In the genomic region with DNA sequence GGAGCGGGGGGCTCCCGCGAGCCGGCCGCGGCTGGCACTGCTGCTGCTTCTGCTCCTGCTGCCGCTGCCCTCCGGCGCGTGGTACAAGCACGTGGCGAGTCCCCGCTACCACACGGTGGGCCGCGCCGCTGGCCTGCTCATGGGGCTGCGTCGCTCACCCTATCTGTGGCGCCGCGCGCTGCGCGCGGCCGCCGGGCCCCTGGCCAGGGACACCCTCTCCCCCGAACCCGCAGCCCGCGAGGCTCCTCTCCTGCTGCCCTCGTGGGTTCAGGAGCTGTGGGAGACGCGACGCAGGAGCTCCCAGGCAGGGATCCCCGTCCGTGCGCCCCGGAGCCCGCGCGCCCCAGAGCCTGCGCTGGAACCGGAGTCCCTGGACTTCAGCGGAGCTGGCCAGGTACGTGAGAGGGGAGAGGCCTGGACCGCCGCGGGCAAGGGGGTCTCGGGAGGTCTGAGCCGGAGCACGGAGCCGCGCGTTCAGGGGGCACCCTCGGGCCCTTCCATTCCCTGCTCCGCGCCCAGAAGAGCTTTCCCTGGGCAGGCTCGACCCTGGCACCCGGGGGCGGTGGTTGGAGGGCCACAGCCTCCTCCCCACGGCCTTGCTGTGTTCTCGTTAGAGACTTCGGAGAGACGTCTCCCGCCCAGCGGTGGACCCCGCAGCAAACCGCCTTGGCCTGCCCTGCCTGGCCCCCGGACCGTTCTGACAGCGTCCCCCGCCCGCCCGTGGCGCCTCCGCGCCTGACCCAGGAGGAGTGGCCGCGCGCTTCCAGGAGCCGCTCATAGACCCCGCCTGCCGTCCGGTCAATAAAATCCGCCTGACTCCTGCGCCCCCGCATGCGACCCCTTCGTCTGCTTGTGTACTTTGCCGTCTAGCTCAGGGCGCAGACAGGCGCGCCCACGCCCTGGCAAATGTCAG, we compare ENCODE assay signal across 11 cellular contexts. TPM values are rescaled to one million over a fixed set of nuclear protein-coding genes. Genes with fewer than 3 reads are reported as not detected.
DNase-seq lines count a peak whose midpoint lies in the region; ATAC-seq and TF ChIP-seq lines count a peak whose summit lies in the region.
"Had no signal": no experiment of that assay in that cellular context is flagged by ENCODE, and none has a peak within 500 bp of the region (broad histone marks: within the 10 kb centered on the region; RNA-seq: fewer than 3 reads in every experiment).

No MANE protein-coding gene starts in this region.

- H3K4me1 ChIP-seq in iPS-15b (ENCODE audit: control insufficient read depth, insufficient read depth, low read length) = no peaks in the 10 kb centered on the region

- H3K36me3 ChIP-seq in iPS-15b (ENCODE audit: control insufficient read depth, insufficient read depth, low read length) = no peaks in the 10 kb centered on the region

- no peak for TF ChIP-seq CTCF in WTC11 (IDR thresholded peaks at IDR 0.05)
- no peak for TF ChIP-seq CTCF in GM10248 (IDR thresholded peaks at IDR 0.05; ENCODE audit: control extremely low read depth, extremely low read depth, low read depth, missing control alignments)

- POLR2A ChIA-PET in WTC11 (lab: Charles Lee) = no interaction called here
- POLR2A ChIA-PET in GM10248 (lab: Yijun Ruan, JAX) = interaction anchor here (0.5 to 1.6 kb wide), 3 partner anchors 132 to 135 kb away, joined by 4 to 8 read pairs (median 5); partner anchors contain the start of gene TRAF7

- H3K4me1 Mint-ChIP-seq in activated T-cell treated with anti-CD3 and anti-CD28 coated beads, Interleukin-2, amount 50 U/mL, for 24 hours (ENCODE audit: low read depth) = peaks cover 17% of the 10 kb centered on the region
- peaks cover 10% of the 10 kb centered on the region for H3K4me1 Mint-ChIP-seq in WTC11
- H3K4me1 Mint-ChIP-seq in stimulated activated naive CD8-positive, alpha-beta T cell treated with anti-CD3 and anti-CD28 coated beads, Interleukin-15, amount 100 ng/mL, for 72 hours = peaks cover 44% of the 10 kb centered on the region

- CTCF ChIA-PET in WTC11 (lab: Charles Lee) = interaction anchor here (0.8 to 3.4 kb wide), 11 partner anchors 12 to 640 kb away, joined by 3 to 40 read pairs (median 6); partner anchors contain the start of genes NTHL1, TBL3 and TSC2
- CTCF ChIA-PET in GM10248 (lab: Yijun Ruan, JAX) = interaction anchor here (1.3 to 7.1 kb wide), 5 partner anchors 11 to 133 kb away, joined by 4 to 78 read pairs (median 18); partner anchors contain the start of genes RAB26 and TRAF7

- H3K36me3 Mint-ChIP-seq in activated T-cell treated with anti-CD3 and anti-CD28 coated beads, Interleukin-2, amount 50 U/mL, for 24 hours (ENCODE audit: low read depth) = no peaks in the 10 kb centered on the region
- H3K36me3 Mint-ChIP-seq in WTC11 = no peaks in the 10 kb centered on the region

- H3K27ac Mint-ChIP-seq in activated T-cell treated with anti-CD3 and anti-CD28 coated beads, Interleukin-2, amount 50 U/mL, for 24 hours = no peak overlapping the region
- no peak overlapping the region for H3K27ac Mint-ChIP-seq in WTC11
- H3K27ac Mint-ChIP-seq in stimulated activated naive CD8-positive, alpha-beta T cell treated with anti-CD3 and anti-CD28 coated beads, Interleukin-15, amount 100 ng/mL, for 72 hours = peak overlapping the region in 1 of 2 donors; percentile 59
- H3K27ac Mint-ChIP-seq: T-helper 1 cell treated with Interleukin-12 subunit alpha and Interleukin-12 subunit beta and Interleukin-4 antibody, amounts not matched to agents 30 μg/mL and 1 μg/mL, for 36 hours had no signal

- H3K4me3 Mint-ChIP-seq in activated T-cell treated with anti-CD3 and anti-CD28 coated beads, Interleukin-2, amount 50 U/mL, for 24 hours = peak overlapping the region; percentile 63
- peak overlapping the region; percentile 72 for H3K4me3 Mint-ChIP-seq in WTC11
- peak overlapping the region; percentile 71 to 86 for H3K4me3 Mint-ChIP-seq in stimulated activated naive CD8-positive, alpha-beta T cell treated with anti-CD3 and anti-CD28 coated beads, Interleukin-15, amount 100 ng/mL, for 72 hours
- H3K4me3 Mint-ChIP-seq: T-helper 1 cell treated with Interleukin-12 subunit alpha and Interleukin-12 subunit beta and Interleukin-4 antibody, amounts not matched to agents 30 μg/mL and 1 μg/mL, for 36 hours had no signal

- no peak for ATAC-seq in WTC11
- no peak for ATAC-seq in stimulated activated naive CD8-positive, alpha-beta T cell treated with anti-CD3 and anti-CD28 coated beads, Interleukin-15, amount 100 ng/mL, for 72 hours

- H3K27me3 Mint-ChIP-seq in activated T-cell treated with anti-CD3 and anti-CD28 coated beads, Interleukin-2, amount 50 U/mL, for 24 hours = peaks cover 45% of the 10 kb centered on the region
- H3K27me3 Mint-ChIP-seq in WTC11 (ENCODE audit: low read depth) = peaks cover 75% of the 10 kb centered on the region
- H3K27me3 Mint-ChIP-seq in stimulated activated naive CD8-positive, alpha-beta T cell treated with anti-CD3 and anti-CD28 coated beads, Interleukin-15, amount 100 ng/mL, for 72 hours = peaks cover 60% of the 10 kb centered on the region

- H3K9ac ChIP-seq in iPS-15b (ENCODE audit: low read depth, low read length) = no peak overlapping the region
- H3K9ac ChIP-seq: KMS-11 had no signal

- H3K4me3 ChIP-seq in iPS-15b (ENCODE audit: low read depth, low read length) = peak overlapping the region; percentile 59

- H3K9me3 Mint-ChIP-seq in activated T-cell treated with anti-CD3 and anti-CD28 coated beads, Interleukin-2, amount 50 U/mL, for 24 hours = no peaks in the 10 kb centered on the region
- no peaks in the 10 kb centered on the region for H3K9me3 Mint-ChIP-seq in WTC11
- no peaks in the 10 kb centered on the region for H3K9me3 Mint-ChIP-seq in stimulated activated naive CD8-positive, alpha-beta T cell treated with anti-CD3 and anti-CD28 coated beads, Interleukin-15, amount 100 ng/mL, for 72 hours
- H3K9me3 Mint-ChIP-seq: T-helper 1 cell treated with Interleukin-12 subunit alpha and Interleukin-12 subunit beta and Interleukin-4 antibody, amounts not matched to agents 30 μg/mL and 1 μg/mL, for 36 hours had no signal

- H3K9me3 ChIP-seq in iPS-15b (ENCODE audit: control insufficient read depth, insufficient read depth, low read length) = no peaks in the 10 kb centered on the region

- H3K27me3 ChIP-seq in iPS-15b (ENCODE audit: control insufficient read depth, insufficient read depth, low read length) = peaks cover 34% of the 10 kb centered on the region

- DNase-seq in activated T-cell treated with anti-CD3 and anti-CD28 coated beads, Interleukin-2, amount 50 U/mL, for 24 hours = no peak
- DNase-seq in activated T-cell treated with anti-CD3 and anti-CD28 coated beads for 4 hours (no peak), WTC11 (ENCODE audit: low spot score) (peak; percentile 51), GM10248 (ENCODE audit: extremely low spot score) (no peak), SW 1271 (lab: John Stamatoyannopoulos, UW) (no peak), islet precursor cell (no peak)
- DNase-seq in stimulated activated naive CD8-positive, alpha-beta T cell treated with anti-CD3 and anti-CD28 coated beads, Interleukin-15, amount 100 ng/mL, for 72 hours = no peak
- DNase-seq: NCI-H510A treated with DMSO at 0.1 percent for 48 hours had no signal

TF ChIP-seq in WTC11, 78 proteins besides CTCF, POLR2A, EP300 and RAD21 (continues in another document):
- TF ChIP-seq, protein P1, sequence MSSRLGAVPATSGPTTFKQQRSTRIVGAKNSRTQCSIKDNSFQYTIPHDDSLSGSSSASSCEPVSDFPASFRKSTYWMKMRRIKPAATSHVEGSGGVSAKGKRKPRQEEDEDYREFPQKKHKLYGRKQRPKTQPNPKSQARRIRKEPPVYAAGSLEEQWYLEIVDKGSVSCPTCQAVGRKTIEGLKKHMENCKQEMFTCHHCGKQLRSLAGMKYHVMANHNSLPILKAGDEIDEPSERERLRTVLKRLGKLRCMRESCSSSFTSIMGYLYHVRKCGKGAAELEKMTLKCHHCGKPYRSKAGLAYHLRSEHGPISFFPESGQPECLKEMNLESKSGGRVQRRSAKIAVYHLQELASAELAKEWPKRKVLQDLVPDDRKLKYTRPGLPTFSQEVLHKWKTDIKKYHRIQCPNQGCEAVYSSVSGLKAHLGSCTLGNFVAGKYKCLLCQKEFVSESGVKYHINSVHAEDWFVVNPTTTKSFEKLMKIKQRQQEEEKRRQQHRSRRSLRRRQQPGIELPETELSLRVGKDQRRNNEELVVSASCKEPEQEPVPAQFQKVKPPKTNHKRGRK (CRISPR knock-in tag; IDR thresholded peaks at IDR 0.05; ENCODE audit: borderline replicate concordance) = no peak
- TF ChIP-seq FOXP4 (CRISPR knock-in tag; IDR thresholded peaks at IDR 0.05) (no peak), NFATC4 (CRISPR knock-in tag; IDR thresholded peaks at IDR 0.05) (no peak), ZNF416 (CRISPR knock-in tag; IDR thresholded peaks at IDR 0.05) (no peak), TEAD4 (CRISPR knock-in tag; IDR thresholded peaks at IDR 0.05) (no peak)

RNA-seq across cellular contexts. Expression of gene NPW, which starts 0.6 kb away (rescaled TPM):
- total RNA-seq in WTC11 (2021) = 15.2 to 28.6 TPM (median 22.0 TPM) in 3 replicates

RNA-seq across cellular contexts. Expression of gene NHERF2, which starts 6.5 kb away (rescaled TPM):
- total RNA-seq in WTC11 (2021) = 23.3 to 31.1 TPM (median 28.0 TPM) in 3 replicates

RNA-seq across cellular contexts. Expression of gene ZNF598, which starts 10.6 kb away (rescaled TPM):
- total RNA-seq in WTC11 (2021) = 53.9 to 66.4 TPM (median 55.5 TPM) in 3 replicates

RNA-seq across cellular contexts. Expression of gene NTHL1, which starts 27.5 kb away (rescaled TPM):
- 90.5 to 93.4 TPM (median 93.3 TPM) in 3 replicates for total RNA-seq in WTC11 (2021)

RNA-seq across cellular contexts. Expression of gene TSC2, which starts 27.6 kb away (rescaled TPM):
- total RNA-seq in WTC11 (2021) = 103 to 134 TPM (median 117 TPM) in 3 replicates
